9 cellular contexts compared by ENCODE assay signal in genomic region chr4:6641971-6642320, GRCh38. TPM values are rescaled to one million over a fixed set of nuclear protein-coding genes. Genes with fewer than 3 reads are reported as not detected.
DNase-seq lines count a peak whose midpoint lies in the region; ATAC-seq and TF ChIP-seq lines count a peak whose summit lies in the region.
"Had no signal": no experiment of that assay in that cellular context is flagged by ENCODE, and none has a peak within 500 bp of the region (broad histone marks: within the 10 kb centered on the region; RNA-seq: fewer than 3 reads in every experiment).

No MANE protein-coding gene starts in this region.

- CTCF ChIA-PET in OCI-LY7 (lab: Charles Lee; ENCODE audit: unreplicated experiment), result interaction anchor here (0.7 kb wide), 1 partner anchor 8 kb away, joined by 3 read pairs; no protein-coding TSS in a partner anchor

- H3K4me1 ChIP-seq in CD4-positive, CD25-positive, alpha-beta regulatory T cell (ENCODE audit: control insufficient read depth, insufficient read depth, low read length, poor library complexity, severe bottlenecking), result peaks cover 33% of the 10 kb centered on the region
- H3K4me1 ChIP-seq in OCI-LY7 (ENCODE audit: insufficient read depth, low read length, poor library complexity, severe bottlenecking) (peaks cover 19% of the 10 kb centered on the region), neuronal stem cell (ENCODE audit: control insufficient read depth in 2 of 2, insufficient read depth in 1 of 2, low read depth in 1 of 2, low read length in 2 of 2) (peaks cover 4 to 9% of the 10 kb centered on the region in 2 donors)

- H3K36me3 ChIP-seq in CD4-positive, CD25-positive, alpha-beta regulatory T cell (ENCODE audit: control insufficient read depth, insufficient read depth, low read length), result peaks cover 16% of the 10 kb centered on the region
- peaks cover 29% of the 10 kb centered on the region for H3K36me3 ChIP-seq in OCI-LY7 (ENCODE audit: insufficient read depth, low read length)
- peaks cover 9 to 24% of the 10 kb centered on the region in 2 donors for H3K36me3 ChIP-seq in neuronal stem cell (replicated peaks in 1 of 2; ENCODE audit: control insufficient read depth in 2 of 2, insufficient read depth in 2 of 2, low read length in 2 of 2)

- H2BK12ac ChIP-seq in neuronal stem cell (ENCODE audit: low read length), result no peak overlapping the region

- H3K4me1 Mint-ChIP-seq in CD4-positive, CD25-positive, alpha-beta regulatory T cell, result peaks cover 18 to 48% (median 34%) of the 10 kb centered on the region in 4 donors
- H3K4me1 Mint-ChIP-seq in endothelial cell (ENCODE audit: unreplicated experiment), result peaks cover 26% of the 10 kb centered on the region

- H3K27me3 ChIP-seq in CD4-positive, CD25-positive, alpha-beta regulatory T cell (ENCODE audit: control insufficient read depth, insufficient read depth, low read length), result no peaks in the 10 kb centered on the region
- no peaks in the 10 kb centered on the region for H3K27me3 ChIP-seq in neuronal stem cell (ENCODE audit: control insufficient read depth in 3 of 3, insufficient read depth in 3 of 3, low read depth in 1 of 3, low read length in 3 of 3)

- peak overlapping the region; percentile 97 to 100 (median 99) for H3K4me3 Mint-ChIP-seq in CD4-positive, CD25-positive, alpha-beta regulatory T cell
- peak overlapping the region; percentile 100 for H3K4me3 Mint-ChIP-seq in endothelial cell (ENCODE audit: unreplicated experiment)

- H3K4me2 ChIP-seq in OCI-LY7 (ENCODE audit: low read length) (peak overlapping the region; percentile 95), neuronal stem cell (ENCODE audit: insufficient read depth, low read length, poor library complexity, severe bottlenecking) (peak overlapping the region; percentile 81)

- peaks cover 18% of the 10 kb centered on the region for H4K20me1 ChIP-seq in OCI-LY7 (ENCODE audit: insufficient read depth, low read length)

- H4K91ac ChIP-seq in neuronal stem cell (ENCODE audit: low read depth, low read length, poor library complexity), result no peak overlapping the region

- H4K8ac ChIP-seq in neuronal stem cell (ENCODE audit: low read depth, low read length), result no peak overlapping the region

- no peak overlapping the region for H3K14ac ChIP-seq in neuronal stem cell (ENCODE audit: low read length)

- H2BK120ac ChIP-seq in neuronal stem cell (ENCODE audit: low read depth, low read length), result no peak overlapping the region

- peaks cover 30% of the 10 kb centered on the region for H3K36me3 Mint-ChIP-seq in CD4-positive, CD25-positive, alpha-beta regulatory T cell
- peaks cover 16% of the 10 kb centered on the region for H3K36me3 Mint-ChIP-seq in endothelial cell (ENCODE audit: low read depth, unreplicated experiment)

- no peak for DNase-seq in CD4-positive, CD25-positive, alpha-beta regulatory T cell
- no peak for DNase-seq in OCI-LY7 (ENCODE audit: low spot score)
- DNase-seq in endothelial cell (ENCODE audit: low spot score), result no peak
- DNase-seq in neuronal stem cell (ENCODE audit: low spot score), result no peak
- no peak for DNase-seq in NCI-H2196 treated with DMSO at 0.1 percent for 48 hours (lab: John Stamatoyannopoulos, UW; ENCODE audit: unreplicated experiment)
- DNase-seq in activated effector memory CD4-positive, alpha-beta T cell treated with Interleukin-2 at 50 U/mL for 16 hours, result no peak

- H3K18ac ChIP-seq in neuronal stem cell (ENCODE audit: low read length), result no peak overlapping the region

- H3K23ac ChIP-seq in neuronal stem cell (ENCODE audit: low read depth, low read length, poor library complexity), result no peak overlapping the region

- H3K4ac ChIP-seq in neuronal stem cell (ENCODE audit: low read length), result no peak overlapping the region

- TF ChIP-seq CTCF in OCI-LY7 (conservative IDR thresholded peaks at IDR 0.05; ENCODE audit: low read length) (no peak), endothelial cell (IDR thresholded peaks at IDR 0.05; ENCODE audit: unreplicated experiment) (no peak)

- no peaks in the 10 kb centered on the region for H3K9me2 ChIP-seq in OCI-LY7 (ENCODE audit: insufficient read depth, low read length)

- POLR2A ChIA-PET in OCI-LY7 (lab: Charles Lee), result interaction anchor here (0.6 to 3.2 kb wide), 5 partner anchors 9 to 93 kb away, joined by 3 to 12 read pairs (median 3); a partner anchor contains a TSS

- no peak overlapping the region for H2BK15ac ChIP-seq in neuronal stem cell (ENCODE audit: low read length)

- H2BK5ac ChIP-seq in neuronal stem cell (ENCODE audit: low read length), result no peak overlapping the region

- ATAC-seq in CD4-positive, CD25-positive, alpha-beta regulatory T cell (ENCODE audit: low read depth in 2 of 2), result no peak
- ATAC-seq in HG03432 (IDR thresholded peaks at IDR 0.05; ENCODE audit: unreplicated experiment), result no peak
- no peak for ATAC-seq in HG03280 (IDR thresholded peaks at IDR 0.05; ENCODE audit: unreplicated experiment)

- H3K27ac Mint-ChIP-seq in CD4-positive, CD25-positive, alpha-beta regulatory T cell, result peak overlapping the region; percentile 99 to 100 (median 99)
- peak overlapping the region; percentile 97 for H3K27ac Mint-ChIP-seq in endothelial cell (ENCODE audit: unreplicated experiment)

- WGBS in neuronal stem cell (ENCODE audit: extremely low coverage in 2 of 2, insufficient read length in 2 of 2, insufficient replicate concordance in 1 of 2), 2 donors, result no CpG with 5 or more reads among the region's 5 CpGs

- H3K27me3 Mint-ChIP-seq in CD4-positive, CD25-positive, alpha-beta regulatory T cell, result peaks cover 15% of the 10 kb centered on the region
- H3K27me3 Mint-ChIP-seq in endothelial cell (ENCODE audit: unreplicated experiment), result peaks cover 11% of the 10 kb centered on the region

- H3K27ac ChIP-seq in CD4-positive, CD25-positive, alpha-beta regulatory T cell (ENCODE audit: insufficient read depth, low read length, poor library complexity, severe bottlenecking), result peak overlapping the region; percentile 98
- H3K27ac ChIP-seq in OCI-LY7 (ENCODE audit: low read depth, low read length, poor library complexity, severe bottlenecking) (no peak overlapping the region), neuronal stem cell (replicated peaks; ENCODE audit: low read length) (no peak overlapping the region)

- peaks cover 4% of the 10 kb centered on the region for H3K79me1 ChIP-seq in neuronal stem cell (ENCODE audit: low read depth, low read length)

- H3K9me3 Mint-ChIP-seq in CD4-positive, CD25-positive, alpha-beta regulatory T cell, result no peaks in the 10 kb centered on the region
- H3K9me3 Mint-ChIP-seq in endothelial cell (ENCODE audit: unreplicated experiment), result no peaks in the 10 kb centered on the region

- H3K4me3 ChIP-seq in CD4-positive, CD25-positive, alpha-beta regulatory T cell (ENCODE audit: low read depth, low read length), result peak overlapping the region; percentile 96
- H3K4me3 ChIP-seq in OCI-LY7 (ENCODE audit: low read depth, low read length, poor library complexity, severe bottlenecking), result peak overlapping the region; percentile 87
- H3K4me3 ChIP-seq in neuronal stem cell (ENCODE audit: low read length in 2 of 2), result peak overlapping the region in 1 of 2 donors; percentile 100

- H3K9me3 ChIP-seq in CD4-positive, CD25-positive, alpha-beta regulatory T cell (ENCODE audit: control insufficient read depth in 2 of 2, low read length in 2 of 2), result no peaks in the 10 kb centered on the region
- H3K9me3 ChIP-seq in OCI-LY7 (ENCODE audit: low read length) (no peaks in the 10 kb centered on the region), neuronal stem cell (replicated peaks in 1 of 2; ENCODE audit: control insufficient read depth in 2 of 2, insufficient read depth in 1 of 2, low read depth in 1 of 2, low read length in 2 of 2) (peaks cover 0 to 2% of the 10 kb centered on the region in 2 donors)

- intact Hi-C loops in OCI-LY7 (cut with micrococcal nuclease; ENCODE audit: unreplicated experiment), result loop anchor here (2.0 to 10.0 kb wide), 3 partner anchors 75 to 343 kb away; partner anchors contain the start of genes BLOC1S4 and KIAA0232

- H2AK5ac ChIP-seq in neuronal stem cell (ENCODE audit: low read depth, low read length), result no peak overlapping the region

- BruUV-seq in OCI-LY7 (replicated peaks; lab: Mats Ljungman, UMichigan), result no TSS peak

- H3K9ac ChIP-seq in neuronal stem cell (ENCODE audit: low read depth, low read length, poor library complexity), result no peak overlapping the region

- H2AFZ ChIP-seq in OCI-LY7 (ENCODE audit: low read length) (no peak overlapping the region), neuronal stem cell (ENCODE audit: low read length) (no peak overlapping the region)

- peaks cover 27% of the 10 kb centered on the region for H3K79me2 ChIP-seq in OCI-LY7 (ENCODE audit: insufficient read depth, low read depth, low read length)

RNA-seq across cellular contexts. Expression of gene MRFAP1, which starts 1.5 kb away (rescaled TPM):
- 202 TPM for total RNA-seq in CD4-positive, CD25-positive, alpha-beta regulatory T cell
- polyA plus RNA-seq in CD4-positive, CD25-positive, alpha-beta regulatory T cell, result 100 to 1,000 TPM; 148 to 188 (median 180) TPM
- total RNA-seq in OCI-LY7 (2014; rRNA removed; shearing (Covaris generic)), result 90.8 and 142 TPM in 2 replicates
- 213 and 224 TPM in 2 replicates for total RNA-seq in OCI-LY7 (2022)
- 226 TPM for total RNA-seq in endothelial cell (ENCODE audit: unreplicated experiment)
- polyA plus RNA-seq in neuronal stem cell (2013, experiment 1 of 2), result 198 TPM
- polyA plus RNA-seq in neuronal stem cell (2013, experiment 2 of 2), result 203 TPM

RNA-seq across cellular contexts. Expression of gene S100P, which starts 51.7 kb away (rescaled TPM):
- total RNA-seq in CD4-positive, CD25-positive, alpha-beta regulatory T cell, result not detected
- 1 to 10 TPM in 3 of 4 donors, not detected in 1; 1.2 to 4.1 (median 1.5) TPM for polyA plus RNA-seq in CD4-positive, CD25-positive, alpha-beta regulatory T cell
- total RNA-seq in OCI-LY7 (2014; rRNA removed; shearing (Covaris generic)), result not detected in 2 replicates
- total RNA-seq in OCI-LY7 (2022) (not detected in 2 replicates), endothelial cell (ENCODE audit: unreplicated experiment) (not detected)
- polyA plus RNA-seq in neuronal stem cell (2013, experiment 1 of 2), result 0.32 TPM
- polyA plus RNA-seq in neuronal stem cell (2013, experiment 2 of 2), result not detected
- total RNA-seq: RPMI7951 had no signal
